In genomic region chr16:19116711-19117449, GRCh38 we compare ENCODE assay signal across 1 cellular context.
TF ChIP-seq lines count a peak whose summit lies in the region.

No MANE protein-coding gene starts in this region.

TF ChIP-seq in K562, 482 proteins besides CTCF, POLR2A, EP300 and RAD21:
- TF ChIP-seq MGA (IDR thresholded peaks at IDR 0.05) (peak; percentile 48), ZNF707 (CRISPR knock-in tag; conservative IDR thresholded peaks at IDR 0.05) (no peak), FOXJ2 (tag; IDR thresholded peaks at IDR 0.05) (no peak), L3MBTL2 (IDR thresholded peaks at IDR 0.05) (peak; percentile 32; the same call in 1 of the 2 replicates)
- TF ChIP-seq, protein P1, sequence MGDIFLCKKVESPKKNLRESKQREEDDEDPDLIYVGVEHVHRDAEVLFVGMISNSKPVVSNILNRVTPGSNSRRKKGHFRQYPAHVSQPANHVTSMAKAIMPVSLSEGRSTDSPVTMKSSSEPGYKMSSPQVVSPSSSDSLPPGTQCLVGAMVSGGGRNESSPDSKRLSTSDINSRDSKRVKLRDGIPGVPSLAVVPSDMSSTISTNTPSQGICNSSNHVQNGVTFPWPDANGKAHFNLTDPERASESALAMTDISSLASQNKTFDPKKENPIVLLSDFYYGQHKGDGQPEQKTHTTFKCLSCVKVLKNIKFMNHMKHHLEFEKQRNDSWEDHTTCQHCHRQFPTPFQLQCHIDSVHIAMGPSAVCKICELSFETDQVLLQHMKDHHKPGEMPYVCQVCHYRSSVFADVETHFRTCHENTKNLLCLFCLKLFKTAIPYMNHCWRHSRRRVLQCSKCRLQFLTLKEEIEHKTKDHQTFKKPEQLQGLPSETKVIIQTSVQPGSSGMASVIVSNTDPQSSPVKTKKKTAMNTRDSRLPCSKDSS (IDR thresholded peaks at IDR 0.05; ENCODE audit: low read depth, partially characterized antibody), result no peak
